ENCODE assay signal across 8 cellular contexts in the genomic region with DNA sequence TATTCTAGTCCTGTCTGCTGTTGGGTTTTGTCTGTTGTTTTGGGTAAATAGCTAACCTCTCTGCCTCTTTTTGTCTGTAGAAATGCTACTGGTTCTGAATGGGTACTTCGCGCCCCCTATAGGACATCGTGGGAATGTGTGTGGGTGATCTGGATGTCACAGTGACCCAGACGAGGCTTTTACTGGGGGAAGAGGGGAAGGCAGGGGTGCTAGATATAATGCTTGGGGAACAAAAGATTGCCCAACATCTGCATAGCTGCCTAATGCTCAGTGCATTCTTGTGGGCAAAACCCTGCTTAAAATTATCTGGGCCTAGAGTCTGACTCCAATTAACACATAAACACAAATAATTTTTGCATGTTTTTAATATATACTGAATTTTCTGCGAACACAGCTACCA.
DNase-seq lines count a peak whose midpoint lies in the region; ATAC-seq lines count a peak whose summit lies in the region.

No MANE protein-coding gene starts in this region.

- peak; percentile 29 to 68 (median 67) for DNase-seq in NCI-H1417 (lab: John Stamatoyannopoulos, UW)
- no peak for DNase-seq in NCI-H1417 treated with DMSO at 0.1 percent for 48 hours (lab: John Stamatoyannopoulos, UW)
- DNase-seq in NCI-H524 (lab: John Stamatoyannopoulos, UW) = peak; percentile 34 to 58
- peak; percentile 57 to 75 for DNase-seq in activated CD4-positive, alpha-beta T cell treated with anti-CD3 and anti-CD28 coated beads for 4 hours
- DNase-seq in dedifferentiated amniotic fluid mesenchymal stem cell (ENCODE audit: extremely low spot score) = peak; percentile 49
- peak; percentile 74 for DNase-seq in medulla oblongata (ENCODE audit: extremely low spot score)
- DNase-seq in stimulated activated CD8-positive, alpha-beta memory T cell treated with anti-CD3 and anti-CD28 coated beads, Interleukin-4, amount 100 ng/mL, for 24 hours (ENCODE audit: low read depth) = peak; percentile 46

- peak; percentile 42 for ATAC-seq in HG03103 (IDR thresholded peaks at IDR 0.05; ENCODE audit: low read depth, unreplicated experiment)
